Comparison of ENCODE assay signal across 8 cellular contexts in the genomic region with DNA sequence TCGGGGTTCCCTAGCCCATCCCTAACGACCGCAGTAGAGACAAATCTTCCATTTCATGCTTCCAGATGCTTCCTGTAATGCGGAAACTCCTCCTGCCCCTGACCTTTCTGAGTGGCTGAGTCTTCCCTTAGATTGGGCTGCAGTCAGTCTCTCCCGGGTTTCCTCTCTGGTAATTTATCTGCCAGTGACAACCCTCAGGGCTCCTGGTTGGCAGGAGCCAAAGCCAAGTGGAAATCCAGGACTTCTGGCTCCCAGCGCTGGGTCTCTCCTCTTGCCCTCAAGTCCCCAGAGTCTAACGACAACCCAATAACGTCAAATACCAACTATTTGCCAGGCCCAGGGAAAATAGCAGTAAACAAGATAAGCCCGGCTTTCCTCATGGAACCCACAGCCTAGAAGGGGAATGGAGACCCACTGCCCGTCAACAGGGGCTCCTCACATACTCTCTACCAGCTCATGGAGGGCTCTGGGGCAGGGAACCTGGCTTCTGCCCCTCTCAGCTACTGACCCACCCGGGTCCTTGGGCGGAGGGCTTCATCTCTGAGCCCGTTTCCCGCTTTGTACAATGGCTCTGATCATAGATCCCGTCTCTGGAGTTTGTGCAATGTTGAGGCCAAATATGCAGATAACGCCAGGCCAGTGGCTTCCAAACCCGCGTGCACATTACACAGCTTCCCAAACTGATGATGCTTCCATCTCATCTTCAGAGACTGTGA. TPM values are rescaled to one million over a fixed set of nuclear protein-coding genes. Genes with fewer than 3 reads are reported as not detected.
DNase-seq lines count a peak whose midpoint lies in the region; ATAC-seq and TF ChIP-seq lines count a peak whose summit lies in the region.

No MANE protein-coding gene starts in this region.

- peak overlapping the region; percentile 60 to 88 (median 67) for H3K4me3 ChIP-seq in liver (ENCODE audit: low read depth in 1 of 3, low read length in 3 of 3)
- peak overlapping the region; percentile 58 for H3K4me3 ChIP-seq in upper lobe of right lung

- H3K4me1 Mint-ChIP-seq in activated naive CD4-positive, alpha-beta T cell treated with anti-CD3 and anti-CD28 coated beads, Interleukin-2, amount 10 ng/mL, durations not matched to agents 7 days and 5 days = peaks cover 64% of the 10 kb centered on the region

- H3K27me3 ChIP-seq in liver (ENCODE audit: control insufficient read depth in 4 of 4, insufficient read depth in 4 of 4, low read length in 3 of 4) (no peaks in the 10 kb centered on the region), upper lobe of right lung (no peaks in the 10 kb centered on the region)

- H3K4me1 ChIP-seq in liver (ENCODE audit: control insufficient read depth in 4 of 4, insufficient read depth in 4 of 4, low read length in 3 of 4) = peaks cover 6 to 62% (median 43%) of the 10 kb centered on the region in 4 donors
- H3K4me1 ChIP-seq in upper lobe of right lung = peaks cover 19% of the 10 kb centered on the region

- ATAC-seq in upper lobe of right lung (no peak), HG03025 (IDR thresholded peaks at IDR 0.05; ENCODE audit: low FRiP score, unreplicated experiment) (no peak)

- H3K9me3 ChIP-seq in liver (ENCODE audit: control insufficient read depth in 4 of 4, low read length in 3 of 4) = no peaks in the 10 kb centered on the region
- H3K9me3 ChIP-seq in upper lobe of right lung = no peaks in the 10 kb centered on the region

- CTCF ChIA-PET in activated naive CD4-positive, alpha-beta T cell treated with anti-CD3 and anti-CD28 coated beads, Interleukin-2, amount 10 ng/mL, durations not matched to agents 7 days and 5 days (lab: Charles Lee) = interaction anchor here (0.8 to 3.5 kb wide), 12 partner anchors 8 to 192 kb away, joined by 3 to 21 read pairs (median 3); partner anchors contain the start of gene BLOC1S4

- TF ChIP-seq RAD21 in liver (IDR thresholded peaks at IDR 0.05) = no peak

- H3K27me3 Mint-ChIP-seq in activated naive CD4-positive, alpha-beta T cell treated with anti-CD3 and anti-CD28 coated beads, Interleukin-2, amount 10 ng/mL, durations not matched to agents 7 days and 5 days = peaks cover 31% of the 10 kb centered on the region

- TF ChIP-seq CTCF in liver (IDR thresholded peaks at IDR 0.05; ENCODE audit: low read depth, low read length, missing input control) = no peak
- TF ChIP-seq CTCF in upper lobe of right lung (IDR thresholded peaks at IDR 0.05) = no peak

- peaks cover 4% of the 10 kb centered on the region for H3K36me3 Mint-ChIP-seq in activated naive CD4-positive, alpha-beta T cell treated with anti-CD3 and anti-CD28 coated beads, Interleukin-2, amount 10 ng/mL, durations not matched to agents 7 days and 5 days

- peak overlapping the region; percentile 59 to 84 for H3K9ac ChIP-seq in liver (ENCODE audit: low read depth in 1 of 2, low read length in 2 of 2)

- DNase-seq in activated naive CD4-positive, alpha-beta T cell treated with anti-CD3 and anti-CD28 coated beads, Interleukin-2, amount 10 ng/mL, durations not matched to agents 7 days and 5 days = no peak
- no peak for DNase-seq in activated naive CD4-positive, alpha-beta T cell treated with Interleukin-2 at 50 U/mL for 16 hours
- DNase-seq in upper lobe of right lung (no peak), mucosa of gallbladder (ENCODE audit: low spot score) (no peak), NCI-H2107 (lab: John Stamatoyannopoulos, UW) (no peak)

- H3K27ac ChIP-seq in angular gyrus (ENCODE audit: low read depth, low read length) (peak overlapping the region; percentile 18), liver (ENCODE audit: low read depth in 1 of 2, low read length in 2 of 2) (peak overlapping the region; percentile 95 to 97), upper lobe of right lung (peak overlapping the region; percentile 99)

- H3K4me3 Mint-ChIP-seq in activated naive CD4-positive, alpha-beta T cell treated with anti-CD3 and anti-CD28 coated beads, Interleukin-2, amount 10 ng/mL, durations not matched to agents 7 days and 5 days = peak overlapping the region; percentile 86

- H3K9me3 Mint-ChIP-seq in activated naive CD4-positive, alpha-beta T cell treated with anti-CD3 and anti-CD28 coated beads, Interleukin-2, amount 10 ng/mL, durations not matched to agents 7 days and 5 days = no peaks in the 10 kb centered on the region

- intact Hi-C loops in upper lobe of right lung (cut with DNase I) = no loop called here

- H3K27ac Mint-ChIP-seq in activated naive CD4-positive, alpha-beta T cell treated with anti-CD3 and anti-CD28 coated beads, Interleukin-2, amount 10 ng/mL, durations not matched to agents 7 days and 5 days = peak overlapping the region; percentile 85

- H3K36me3 ChIP-seq in liver (ENCODE audit: control insufficient read depth in 4 of 4, insufficient read depth in 3 of 4, low read depth in 1 of 4, low read length in 3 of 4) = no peaks in the 10 kb centered on the region
- H3K36me3 ChIP-seq in upper lobe of right lung = no peaks in the 10 kb centered on the region

- 18% methylated on average over 18 of the region's 18 CpGs for WGBS in liver

TF ChIP-seq in liver, 16 proteins besides CTCF, POLR2A, EP300 and RAD21:
- TF ChIP-seq ZBTB33 (IDR thresholded peaks at IDR 0.05) = no peak
- TF ChIP-seq EGR1 (IDR thresholded peaks at IDR 0.05; ENCODE audit: low read depth in 2 of 2) = no peak
- peak; percentile 62 for TF ChIP-seq SP1 (IDR thresholded peaks at IDR 0.05)
- TF ChIP-seq FOXA1 (IDR thresholded peaks at IDR 0.05) = no peak
- TF ChIP-seq, protein P1, sequence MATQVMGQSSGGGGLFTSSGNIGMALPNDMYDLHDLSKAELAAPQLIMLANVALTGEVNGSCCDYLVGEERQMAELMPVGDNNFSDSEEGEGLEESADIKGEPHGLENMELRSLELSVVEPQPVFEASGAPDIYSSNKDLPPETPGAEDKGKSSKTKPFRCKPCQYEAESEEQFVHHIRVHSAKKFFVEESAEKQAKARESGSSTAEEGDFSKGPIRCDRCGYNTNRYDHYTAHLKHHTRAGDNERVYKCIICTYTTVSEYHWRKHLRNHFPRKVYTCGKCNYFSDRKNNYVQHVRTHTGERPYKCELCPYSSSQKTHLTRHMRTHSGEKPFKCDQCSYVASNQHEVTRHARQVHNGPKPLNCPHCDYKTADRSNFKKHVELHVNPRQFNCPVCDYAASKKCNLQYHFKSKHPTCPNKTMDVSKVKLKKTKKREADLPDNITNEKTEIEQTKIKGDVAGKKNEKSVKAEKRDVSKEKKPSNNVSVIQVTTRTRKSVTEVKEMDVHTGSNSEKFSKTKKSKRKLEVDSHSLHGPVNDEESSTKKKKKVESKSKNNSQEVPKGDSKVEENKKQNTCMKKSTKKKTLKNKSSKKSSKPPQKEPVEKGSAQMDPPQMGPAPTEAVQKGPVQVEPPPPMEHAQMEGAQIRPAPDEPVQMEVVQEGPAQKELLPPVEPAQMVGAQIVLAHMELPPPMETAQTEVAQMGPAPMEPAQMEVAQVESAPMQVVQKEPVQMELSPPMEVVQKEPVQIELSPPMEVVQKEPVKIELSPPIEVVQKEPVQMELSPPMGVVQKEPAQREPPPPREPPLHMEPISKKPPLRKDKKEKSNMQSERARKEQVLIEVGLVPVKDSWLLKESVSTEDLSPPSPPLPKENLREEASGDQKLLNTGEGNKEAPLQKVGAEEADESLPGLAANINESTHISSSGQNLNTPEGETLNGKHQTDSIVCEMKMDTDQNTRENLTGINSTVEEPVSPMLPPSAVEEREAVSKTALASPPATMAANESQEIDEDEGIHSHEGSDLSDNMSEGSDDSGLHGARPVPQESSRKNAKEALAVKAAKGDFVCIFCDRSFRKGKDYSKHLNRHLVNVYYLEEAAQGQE (IDR thresholded peaks at IDR 0.05) = no peak
- TF ChIP-seq GABPA (IDR thresholded peaks at IDR 0.05 in 1 of 2, conservative IDR thresholded peaks at IDR 0.05 in 1 of 2) = no peak
- TF ChIP-seq, protein P2, sequence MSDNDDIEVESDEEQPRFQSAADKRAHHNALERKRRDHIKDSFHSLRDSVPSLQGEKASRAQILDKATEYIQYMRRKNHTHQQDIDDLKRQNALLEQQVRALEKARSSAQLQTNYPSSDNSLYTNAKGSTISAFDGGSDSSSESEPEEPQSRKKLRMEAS (IDR thresholded peaks at IDR 0.05) = peak; percentile 25
- peak in 1 of 2 donors; percentile 57 for TF ChIP-seq RXRA (IDR thresholded peaks at IDR 0.05)
- no peak for TF ChIP-seq YY1 (IDR thresholded peaks at IDR 0.05)
- TF ChIP-seq JUND (IDR thresholded peaks at IDR 0.05) = no peak
- TF ChIP-seq HNF4A (conservative IDR thresholded peaks at IDR 0.05) = peak; percentile 77 to 87
- TF ChIP-seq TAF1 (conservative IDR thresholded peaks at IDR 0.05) = no peak
- peak; percentile 63 for TF ChIP-seq NR2F2 (IDR thresholded peaks at IDR 0.05)

RNA-seq across cellular contexts. Expression of gene TBC1D14, which starts 1.1 kb away (rescaled TPM):
- total RNA-seq in liver = 10 to 100 TPM; 22.2 to 45.2 TPM
- polyA plus RNA-seq in liver = 10 to 100 TPM; 10.0 to 23.2 TPM
- 51.8 TPM for total RNA-seq in upper lobe of right lung
- 37.1 TPM for total RNA-seq in mucosa of gallbladder

Comparison
In these comparisons a context has a peak if more than half of its experiments do, and no peak if none do; other contexts are left out.
1. H3K27ac ChIP-seq: peak in every context shown above with its lines; median percentile 99 in upper lobe of right lung; 96 in liver; 18 in angular gyrus.